31 cellular contexts compared by ENCODE assay signal in the genomic region with DNA sequence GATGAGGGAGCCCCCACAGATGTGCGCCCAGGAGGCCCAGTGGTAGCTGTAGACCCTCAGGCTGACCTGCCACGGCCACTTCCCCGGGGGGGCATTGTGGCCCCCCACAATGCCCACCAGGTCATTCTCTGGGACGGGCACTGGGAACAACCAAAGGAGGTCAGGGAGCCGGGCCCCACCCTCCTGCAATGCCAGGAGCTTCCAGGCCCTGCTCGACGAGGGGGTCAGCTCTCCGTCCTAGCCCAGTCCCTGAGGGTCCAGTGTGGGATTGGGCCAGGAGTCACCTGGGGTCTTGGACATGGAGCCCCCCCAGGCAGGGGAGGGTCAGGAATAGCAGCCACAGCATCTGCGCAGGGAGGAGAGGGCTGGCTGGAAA. TPM values are rescaled to one million over a fixed set of nuclear protein-coding genes. Genes with fewer than 3 reads are reported as not detected.
DNase-seq lines count a peak whose midpoint lies in the region; FAIRE-seq and TF ChIP-seq lines count a peak whose summit lies in the region.
"Had no signal": no experiment of that assay in that cellular context is flagged by ENCODE, and none has a peak within 500 bp of the region (broad histone marks: within the 10 kb centered on the region; RNA-seq: fewer than 3 reads in every experiment).

No MANE protein-coding gene starts in this region.

- no peak overlapping the region for H4K5ac ChIP-seq in H1 (ENCODE audit: insufficient read length, low read depth, low read length)

- no peak for TF ChIP-seq EP300 in Ishikawa (IDR thresholded peaks at IDR 0.05; ENCODE audit: borderline replicate concordance)
- no peak for TF ChIP-seq EP300 in H1 (IDR thresholded peaks at IDR 0.05; ENCODE audit: borderline replicate concordance in 1 of 2, low read depth in 2 of 2, low read length in 2 of 2)

- CTCF ChIA-PET in HEK293 (lab: Yijun Ruan, JAX) (interaction anchor here (0.6 kb wide), 1 partner anchor 101 kb away, joined by 8 read pairs; no protein-coding TSS in a partner anchor), H1 (lab: Charles Lee; ENCODE audit: partially characterized antibody) (interaction anchor here (0.9 to 1.3 kb wide), 3 partner anchors 11 to 37 kb away, joined by 3 to 4 read pairs (median 3); no protein-coding TSS in a partner anchor)

- no peak overlapping the region for H2BK5ac ChIP-seq in H1 (ENCODE audit: low read depth, low read length)
- no peak overlapping the region for H2BK5ac ChIP-seq in neuronal stem cell (ENCODE audit: low read length)

- H4K20me1 ChIP-seq in H1 (replicated peaks in 1 of 2; ENCODE audit: control insufficient read depth in 1 of 2, insufficient read depth in 2 of 2, low read length in 2 of 2): peaks cover 0 to 7% of the 10 kb centered on the region in 2 experiments

- peaks cover 3% of the 10 kb centered on the region; the same call in 1 of the 2 replicates for H3K23me2 ChIP-seq in H1 (ENCODE audit: low read depth, low read length)

- H2AK5ac ChIP-seq in H1 (ENCODE audit: low read depth, low read length) (no peak overlapping the region), neuronal stem cell (ENCODE audit: low read depth, low read length) (peak overlapping the region; percentile 50)

- no peak for FAIRE-seq in H1 (lab: Jason Lieb, UNC)
- FAIRE-seq: A204.1, GM12891, GM19239 had no signal

- no peak overlapping the region for H2BK20ac ChIP-seq in H1 (ENCODE audit: low read length)

- TF ChIP-seq POLR2A in H1 (IDR thresholded peaks at IDR 0.05; ENCODE audit: control extremely low read depth in 1 of 2, low read depth in 2 of 2, low read length in 2 of 2): no peak

- H3K18ac ChIP-seq in H1 (ENCODE audit: extremely low read depth, low read length): no peak overlapping the region
- peak overlapping the region; percentile 38 for H3K18ac ChIP-seq in neuronal stem cell (ENCODE audit: low read length)

- no peaks in the 10 kb centered on the region for H3K79me2 ChIP-seq in H1 (ENCODE audit: control insufficient read depth in 1 of 2, insufficient read depth in 2 of 2, low read length in 2 of 2)

- no peaks in the 10 kb centered on the region; the same call in 1 of the 2 replicates for H3K79me1 ChIP-seq in H1 (ENCODE audit: low read depth, low read length)
- H3K79me1 ChIP-seq in neuronal stem cell (ENCODE audit: low read depth, low read length): peaks cover 4% of the 10 kb centered on the region

- no peak overlapping the region for H3K14ac ChIP-seq in H1 (ENCODE audit: insufficient read length)
- no peak overlapping the region for H3K14ac ChIP-seq in neuronal stem cell (ENCODE audit: low read length)

- no peak overlapping the region for H3K23ac ChIP-seq in H1 (ENCODE audit: insufficient read length)
- H3K23ac ChIP-seq in neuronal stem cell (ENCODE audit: low read depth, low read length, poor library complexity): no peak overlapping the region

- POLR2A ChIA-PET in HEK293 (lab: Yijun Ruan, JAX) (no interaction called here), H1 (lab: Charles Lee; ENCODE audit: partially characterized antibody) (interaction anchor here (0.8 to 1.7 kb wide), 3 partner anchors 27 to 158 kb away, joined by 3 to 5 read pairs (median 3); a partner anchor contains a TSS)

- H4K8ac ChIP-seq in H1 (ENCODE audit: extremely low read depth, insufficient read depth, low read length) (peak overlapping the region; percentile 25; the same call in 1 of the 2 replicates), neuronal stem cell (ENCODE audit: low read depth, low read length) (no peak overlapping the region)

- no peaks in the 10 kb centered on the region for H3K9me3 ChIP-seq in HEK293 (ENCODE audit: control insufficient read depth, insufficient read depth, low read depth, low read length)
- peaks cover 0 to 2% of the 10 kb centered on the region in 2 experiments; a peak in 2 of 4 replicates for H3K9me3 ChIP-seq in H1 (ENCODE audit: insufficient read depth in 2 of 2, low read depth in 1 of 2, low read length in 1 of 2)
- H3K9me3 ChIP-seq in neuronal stem cell (replicated peaks in 1 of 2; ENCODE audit: control insufficient read depth in 2 of 2, insufficient read depth in 1 of 2, low read depth in 1 of 2, low read length in 2 of 2): peaks cover 0 to 11% of the 10 kb centered on the region in 2 donors
- H3K9me3 ChIP-seq: BLaER1 had no signal

- H3K36me3 ChIP-seq in HEK293 (ENCODE audit: control insufficient read depth in 2 of 2, insufficient read depth in 1 of 2, low read length in 2 of 2) (no peaks in the 10 kb centered on the region), H1 (ENCODE audit: control insufficient read depth in 2 of 4, insufficient read depth in 4 of 4, low read length in 3 of 4) (no peaks in the 10 kb centered on the region; a peak in 1 of 8 replicates), neuronal stem cell (replicated peaks in 1 of 2; ENCODE audit: control insufficient read depth in 2 of 2, insufficient read depth in 2 of 2, low read length in 2 of 2) (no peaks in the 10 kb centered on the region)
- H3K36me3 ChIP-seq: BE2C, BLaER1 had no signal

- no peak overlapping the region for H3K4me2 ChIP-seq in H1 (ENCODE audit: insufficient read depth in 1 of 2, low read depth in 2 of 2, low read length in 2 of 2)
- no peak overlapping the region for H3K4me2 ChIP-seq in neuronal stem cell (ENCODE audit: insufficient read depth, low read length, poor library complexity, severe bottlenecking)
- H3K4me2 ChIP-seq: BLaER1 had no signal

- H2BK120ac ChIP-seq in H1 (replicated peaks; ENCODE audit: low read depth, low read length): no peak overlapping the region
- no peak overlapping the region for H2BK120ac ChIP-seq in neuronal stem cell (ENCODE audit: low read depth, low read length)

- H2BK12ac ChIP-seq in H1 (ENCODE audit: low read depth, low read length): no peak overlapping the region
- H2BK12ac ChIP-seq in neuronal stem cell (ENCODE audit: low read length): no peak overlapping the region

- H3K27me3 ChIP-seq in H1 (replicated peaks in 1 of 4; ENCODE audit: control insufficient read depth in 3 of 4, extremely low read depth in 1 of 4, insufficient read depth in 3 of 4, low read length in 3 of 4): peaks cover 0 to 28% (median 15%) of the 10 kb centered on the region in 4 experiments; a peak in 5 of 7 replicates
- H3K27me3 ChIP-seq in neuronal stem cell (ENCODE audit: control insufficient read depth in 3 of 3, insufficient read depth in 3 of 3, low read depth in 1 of 3, low read length in 3 of 3): peaks cover 11 to 48% (median 38%) of the 10 kb centered on the region in 3 experiments

- TF ChIP-seq CTCF in HEK293 (tag by site-specific recombination; IDR thresholded peaks at IDR 0.05): no peak
- no peak for TF ChIP-seq CTCF in H1 (IDR thresholded peaks at IDR 0.05; ENCODE audit: control extremely low read depth in 1 of 3, insufficient read depth in 1 of 3, low read depth in 1 of 3, low read length in 3 of 3)

- H3K4me3 ChIP-seq in HEK293 (ENCODE audit: low read depth, low read length) (no peak overlapping the region), H1 (ENCODE audit: extremely low read depth in 1 of 4, insufficient read depth in 2 of 4, low read depth in 3 of 4, low read length in 4 of 4) (no peak overlapping the region), neuronal stem cell (ENCODE audit: low read length in 2 of 2) (no peak overlapping the region)
- H3K4me3 ChIP-seq: BLaER1 had no signal

- H2AFZ ChIP-seq in H1 (ENCODE audit: low read length) (no peak overlapping the region), neuronal stem cell (ENCODE audit: low read length) (no peak overlapping the region)

- H3K9ac ChIP-seq in H1 (replicated peaks in 1 of 4; ENCODE audit: extremely low read depth in 1 of 4, low read depth in 3 of 4, low read length in 3 of 4) (no peak overlapping the region), neuronal stem cell (ENCODE audit: low read depth, low read length, poor library complexity) (no peak overlapping the region)
- H3K9ac ChIP-seq: BLaER1 had no signal

- H2BK15ac ChIP-seq in H1 (ENCODE audit: low read length): no peak overlapping the region
- no peak overlapping the region for H2BK15ac ChIP-seq in neuronal stem cell (ENCODE audit: low read length)

- H4K91ac ChIP-seq in H1 (replicated peaks; ENCODE audit: insufficient read length, low read length): no peak overlapping the region
- H4K91ac ChIP-seq in neuronal stem cell (ENCODE audit: low read depth, low read length, poor library complexity): no peak overlapping the region

- H3K4me1 ChIP-seq in HEK293 (ENCODE audit: control insufficient read depth, insufficient read depth, low read length): no peaks in the 10 kb centered on the region
- H3K4me1 ChIP-seq in H1 (replicated peaks in 1 of 4; ENCODE audit: control insufficient read depth in 3 of 4, insufficient read depth in 4 of 4, low read length in 3 of 4): peaks cover 0 to 11% (median 8%) of the 10 kb centered on the region in 4 experiments; a peak in 6 of 7 replicates
- H3K4me1 ChIP-seq in neuronal stem cell (ENCODE audit: control insufficient read depth in 2 of 2, insufficient read depth in 1 of 2, low read depth in 1 of 2, low read length in 2 of 2): peaks cover 0 to 2% of the 10 kb centered on the region in 2 donors
- H3K4me1 ChIP-seq: BE2C had no signal

- H3K4ac ChIP-seq in H1 (replicated peaks; ENCODE audit: insufficient read length, low read depth, low read length) (no peak overlapping the region), neuronal stem cell (ENCODE audit: low read length) (no peak overlapping the region)

- DNase-seq in H1 (ENCODE audit: low read depth in 1 of 2, low spot score in 2 of 2): no peak
- no peak for DNase-seq in neuronal stem cell (ENCODE audit: low spot score)
- no peak for DNase-seq in SK-N-DZ (ENCODE audit: low spot score)
- no peak for DNase-seq in NCI-H1092 (lab: John Stamatoyannopoulos, UW)
- no peak for DNase-seq in LoVo (ENCODE audit: low spot score)
- DNase-seq: 8988T; ACHN; C1 segment of cervical spinal cord; CD4-positive, alpha-beta memory T cell; CD4-positive, CD25-positive, alpha-beta regulatory T cell; CD8-positive, alpha-beta memory T cell; COR-L47; DMS 273 treated with DMSO at 0.1 percent for 48 hours; DMS153; DMS53; DMS79; DND-41; EL; GDM1 had no signal

- TF ChIP-seq RAD21 in Ishikawa (IDR thresholded peaks at IDR 0.05; ENCODE audit: low read depth): no peak
- no peak for TF ChIP-seq RAD21 in H1 (IDR thresholded peaks at IDR 0.05 in 1 of 2, conservative IDR thresholded peaks at IDR 0.05 in 1 of 2; ENCODE audit: low read depth in 2 of 2, low read length in 2 of 2)

- H3K27ac ChIP-seq in HEK293 (ENCODE audit: extremely low read depth, low read depth, low read length) (no peak overlapping the region), H1 (ENCODE audit: low read depth, low read length) (no peak overlapping the region), neuronal stem cell (replicated peaks; ENCODE audit: low read length) (no peak overlapping the region)
- H3K27ac ChIP-seq: BLaER1 had no signal

- no peak overlapping the region for H3K56ac ChIP-seq in H1 (replicated peaks; ENCODE audit: insufficient read length, low read depth, low read length)

- WGBS in H1 (ENCODE audit: extremely low coverage in 1 of 2, insufficient coverage in 1 of 2, insufficient read length in 1 of 2, insufficient replicate concordance in 2 of 2, low coverage in 1 of 2, low lambda C conversion rate in 2 of 2, missing lambda C conversion rate in 1 of 2), 2 experiments: 96% methylated on average over 9 of the region's 9 CpGs; no CpG with 5 or more reads in 1 of the 2 experiments
- no CpG with 5 or more reads among the region's 9 CpGs for WGBS in neuronal stem cell (ENCODE audit: extremely low coverage in 2 of 2, insufficient read length in 2 of 2, insufficient replicate concordance in 1 of 2), 2 donors

RNA-seq across cellular contexts. Expression of a gene that starts 7.0 kb away (rescaled TPM):
- not detected in 2 replicates for total RNA-seq in H1 (2021; fragmentation: NEBNext Ultra II Directional; extraction: Animal tissue kit (Norgen Biotek cat#: 25700))
- polyA plus RNA-seq in H1 (2011; rRNA removed): 0.26 and 0.61 TPM in 2 replicates
- polyA plus RNA-seq in H1 (2011; cell fraction: cytosol; rRNA removed): 0.62 TPM
- 8.5 TPM for polyA plus RNA-seq in H1 (2011; cell fraction: nucleus; rRNA removed)
- 0.42 to 1.1 TPM (median 0.70 TPM) in 4 replicates for polyA plus RNA-seq in H1 (2012, experiment 1 of 2)
- 0.18 TPM for polyA plus RNA-seq in H1 (2012, experiment 2 of 2)
- 0.36 TPM for polyA plus RNA-seq in H1 (2013, experiment 1 of 2)
- 0.17 TPM for polyA plus RNA-seq in H1 (2013, experiment 2 of 2)
- polyA minus RNA-seq in H1 (2011; rRNA and poly(A)+ RNA removed): 0.28 TPM in 1 of 2 replicates, not detected in the other
- polyA minus RNA-seq in H1 (2011; cell fraction: cytosol; rRNA and poly(A)+ RNA removed): not detected
- not detected for polyA minus RNA-seq in H1 (2011; cell fraction: nucleus; rRNA and poly(A)+ RNA removed)
- polyA plus RNA-seq in neuronal stem cell (2013, experiment 1 of 2): 0.06 TPM
- polyA plus RNA-seq in neuronal stem cell (2013, experiment 2 of 2): not detected
- polyA plus RNA-seq in SK-N-DZ (2014; cell fraction: cytosol; rRNA removed): not detected in 2 replicates
- 0.47 TPM in 1 of 2 replicates, not detected in the other for polyA plus RNA-seq in SK-N-DZ (2014; cell fraction: nucleus; rRNA removed)
- total RNA-seq: CD4-positive, alpha-beta memory T cell; CD4-positive, CD25-positive, alpha-beta regulatory T cell; CD8-positive, alpha-beta memory T cell; Daoy; G401 had no signal
- polyA plus RNA-seq: AG04450; CD14-positive monocyte; CD4-positive, alpha-beta memory T cell; CD4-positive, CD25-positive, alpha-beta regulatory T cell; CD8-positive, alpha-beta memory T cell had no signal

RNA-seq across cellular contexts. Expression of a gene that starts 22.3 kb away (rescaled TPM):
- total RNA-seq in H1 (2021; fragmentation: NEBNext Ultra II Directional; extraction: Animal tissue kit (Norgen Biotek cat#: 25700)): not detected in 2 replicates
- 0.09 TPM in 2 replicates for polyA plus RNA-seq in H1 (2011; rRNA removed)
- 0.12 TPM for polyA plus RNA-seq in H1 (2011; cell fraction: cytosol; rRNA removed)
- 1.5 TPM for polyA plus RNA-seq in H1 (2011; cell fraction: nucleus; rRNA removed)
- polyA plus RNA-seq in H1 (2012, experiment 1 of 2): not detected in 4 replicates
- not detected for polyA plus RNA-seq in H1 (2012, experiment 2 of 2)
- not detected for polyA plus RNA-seq in H1 (2013, experiment 1 of 2)
- polyA plus RNA-seq in H1 (2013, experiment 2 of 2): not detected
- not detected in 2 replicates for polyA minus RNA-seq in H1 (2011; rRNA and poly(A)+ RNA removed)
- polyA minus RNA-seq in H1 (2011; cell fraction: cytosol; rRNA and poly(A)+ RNA removed): not detected
- polyA minus RNA-seq in H1 (2011; cell fraction: nucleus; rRNA and poly(A)+ RNA removed): not detected
- not detected for polyA plus RNA-seq in neuronal stem cell (2013, experiment 1 of 2)
- not detected for polyA plus RNA-seq in neuronal stem cell (2013, experiment 2 of 2)
- polyA plus RNA-seq in SK-N-DZ (2014; cell fraction: cytosol; rRNA removed): not detected in 2 replicates
- 0.43 TPM in 1 of 2 replicates, not detected in the other for polyA plus RNA-seq in SK-N-DZ (2014; cell fraction: nucleus; rRNA removed)
- total RNA-seq: CD4-positive, alpha-beta memory T cell; CD4-positive, CD25-positive, alpha-beta regulatory T cell; CD8-positive, alpha-beta memory T cell; Daoy; G401 had no signal
- polyA plus RNA-seq: AG04450; CD14-positive monocyte; CD4-positive, alpha-beta memory T cell; CD4-positive, CD25-positive, alpha-beta regulatory T cell; CD8-positive, alpha-beta memory T cell had no signal

RNA-seq across cellular contexts. Expression of a gene that starts 32.9 kb away (rescaled TPM):
- total RNA-seq in H1 (2021; fragmentation: NEBNext Ultra II Directional; extraction: Animal tissue kit (Norgen Biotek cat#: 25700)): not detected in 2 replicates
- polyA plus RNA-seq in H1 (2011; rRNA removed): 0.08 TPM in 1 of 2 replicates, not detected in the other
- 0.06 TPM for polyA plus RNA-seq in H1 (2011; cell fraction: cytosol; rRNA removed)
- polyA plus RNA-seq in H1 (2011; cell fraction: nucleus; rRNA removed): 0.50 TPM
- not detected in 4 replicates for polyA plus RNA-seq in H1 (2012, experiment 1 of 2)
- not detected for polyA plus RNA-seq in H1 (2012, experiment 2 of 2)
- not detected for polyA plus RNA-seq in H1 (2013, experiment 1 of 2)
- polyA plus RNA-seq in H1 (2013, experiment 2 of 2): not detected
- not detected in 2 replicates for polyA minus RNA-seq in H1 (2011; rRNA and poly(A)+ RNA removed)
- not detected for polyA minus RNA-seq in H1 (2011; cell fraction: cytosol; rRNA and poly(A)+ RNA removed)
- polyA minus RNA-seq in H1 (2011; cell fraction: nucleus; rRNA and poly(A)+ RNA removed): not detected
- polyA plus RNA-seq in neuronal stem cell (2013, experiment 1 of 2): not detected
- polyA plus RNA-seq in neuronal stem cell (2013, experiment 2 of 2): not detected
- not detected in 2 replicates for polyA plus RNA-seq in SK-N-DZ (2014; cell fraction: cytosol; rRNA removed)
- not detected in 2 replicates for polyA plus RNA-seq in SK-N-DZ (2014; cell fraction: nucleus; rRNA removed)
- total RNA-seq: CD4-positive, alpha-beta memory T cell; CD4-positive, CD25-positive, alpha-beta regulatory T cell; CD8-positive, alpha-beta memory T cell; Daoy; G401 had no signal
- polyA plus RNA-seq: AG04450; CD14-positive monocyte; CD4-positive, alpha-beta memory T cell; CD4-positive, CD25-positive, alpha-beta regulatory T cell; CD8-positive, alpha-beta memory T cell had no signal

RNA-seq across cellular contexts. Expression of a gene that starts 37.8 kb away (rescaled TPM):
- not detected in 2 replicates for total RNA-seq in H1 (2021; fragmentation: NEBNext Ultra II Directional; extraction: Animal tissue kit (Norgen Biotek cat#: 25700))
- not detected in 2 replicates for polyA plus RNA-seq in H1 (2011; rRNA removed)
- not detected for polyA plus RNA-seq in H1 (2011; cell fraction: cytosol; rRNA removed)
- polyA plus RNA-seq in H1 (2011; cell fraction: nucleus; rRNA removed): not detected
- 0.55 to 0.76 TPM (median 0.67 TPM) in 4 replicates for polyA plus RNA-seq in H1 (2012, experiment 1 of 2)
- polyA plus RNA-seq in H1 (2012, experiment 2 of 2): not detected
- polyA plus RNA-seq in H1 (2013, experiment 1 of 2): not detected
- not detected for polyA plus RNA-seq in H1 (2013, experiment 2 of 2)
- not detected in 2 replicates for polyA minus RNA-seq in H1 (2011; rRNA and poly(A)+ RNA removed)
- polyA minus RNA-seq in H1 (2011; cell fraction: cytosol; rRNA and poly(A)+ RNA removed): not detected
- polyA minus RNA-seq in H1 (2011; cell fraction: nucleus; rRNA and poly(A)+ RNA removed): not detected
- not detected for polyA plus RNA-seq in neuronal stem cell (2013, experiment 1 of 2)
- not detected for polyA plus RNA-seq in neuronal stem cell (2013, experiment 2 of 2)
- not detected in 2 replicates for polyA plus RNA-seq in SK-N-DZ (2014; cell fraction: cytosol; rRNA removed)
- polyA plus RNA-seq in SK-N-DZ (2014; cell fraction: nucleus; rRNA removed): not detected in 2 replicates
- total RNA-seq: A673; CD4-positive, alpha-beta memory T cell; CD4-positive, CD25-positive, alpha-beta regulatory T cell; CD8-positive, alpha-beta memory T cell; G401 had no signal
- polyA plus RNA-seq: AG04450; CD14-positive monocyte; CD4-positive, alpha-beta memory T cell; CD4-positive, CD25-positive, alpha-beta regulatory T cell; CD8-positive, alpha-beta memory T cell had no signal

RNA-seq across cellular contexts. Expression of a gene that starts 46.6 kb away (rescaled TPM):
- 268 and 272 TPM in 2 replicates for total RNA-seq in H1 (2021; fragmentation: NEBNext Ultra II Directional; extraction: Animal tissue kit (Norgen Biotek cat#: 25700))
- polyA plus RNA-seq in H1 (2011; rRNA removed): 148 and 162 TPM in 2 replicates
- polyA plus RNA-seq in H1 (2011; cell fraction: cytosol; rRNA removed): 142 TPM
- polyA plus RNA-seq in H1 (2011; cell fraction: nucleus; rRNA removed): 143 TPM
- 186 to 197 TPM (median 190 TPM) in 4 replicates for polyA plus RNA-seq in H1 (2012, experiment 1 of 2)
- 278 TPM for polyA plus RNA-seq in H1 (2012, experiment 2 of 2)
- 202 TPM for polyA plus RNA-seq in H1 (2013, experiment 1 of 2)
- polyA plus RNA-seq in H1 (2013, experiment 2 of 2): 204 TPM
- 87.2 and 89.0 TPM in 2 replicates for polyA minus RNA-seq in H1 (2011; rRNA and poly(A)+ RNA removed)
- 84.7 TPM for polyA minus RNA-seq in H1 (2011; cell fraction: cytosol; rRNA and poly(A)+ RNA removed)
- polyA minus RNA-seq in H1 (2011; cell fraction: nucleus; rRNA and poly(A)+ RNA removed): 99.4 TPM
- polyA plus RNA-seq in neuronal stem cell (2013, experiment 1 of 2): 253 TPM
- 258 TPM for polyA plus RNA-seq in neuronal stem cell (2013, experiment 2 of 2)
- polyA plus RNA-seq in SK-N-DZ (2014; cell fraction: cytosol; rRNA removed): 102 and 125 TPM in 2 replicates
- polyA plus RNA-seq in SK-N-DZ (2014; cell fraction: nucleus; rRNA removed): 132 and 304 TPM in 2 replicates
